In genomic region chr7:142024547-142024946, GRCh38 we compare ENCODE assay signal across 28 cellular contexts. TPM values are rescaled to one million over a fixed set of nuclear protein-coding genes. Genes with fewer than 3 reads are reported as not detected.
DNase-seq lines count a peak whose midpoint lies in the region; ATAC-seq, FAIRE-seq and TF ChIP-seq lines count a peak whose summit lies in the region.
"Had no signal": no experiment of that assay in that cellular context is flagged by ENCODE, and none has a peak within 500 bp of the region (broad histone marks: within the 10 kb centered on the region; RNA-seq: fewer than 3 reads in every experiment).

No MANE protein-coding gene starts in this region.

- no peak for TF ChIP-seq CTCF in GM23338 (conservative IDR thresholded peaks at IDR 0.05; ENCODE audit: low read depth in 2 of 2)
- no peak for TF ChIP-seq CTCF in PC-3 (conservative IDR thresholded peaks at IDR 0.05; ENCODE audit: low read depth, low read length)
- peak; percentile 15 for TF ChIP-seq CTCF in bronchial epithelial cell (IDR thresholded peaks at IDR 0.05; ENCODE audit: insufficient read depth, low read length, severe bottlenecking)

- POLR2A ChIA-PET in PC-3 (lab: Charles Lee; ENCODE audit: unreplicated experiment) = no interaction called here

- H3F3A ChIP-seq in GM23338 (replicated peaks; ENCODE audit: low read depth) = no peaks in the 10 kb centered on the region
- H3F3A ChIP-seq in PC-3 (ENCODE audit: low read length, unreplicated experiment) = no peaks in the 10 kb centered on the region

- H3K9me3 Mint-ChIP-seq in GM23338 = no peaks in the 10 kb centered on the region
- H3K9me3 Mint-ChIP-seq: activated naive CD4-positive, alpha-beta T cell treated with anti-CD3 and anti-CD28 coated beads for 36 hours; CD8-positive, alpha-beta memory T cell; T-helper 2 cell treated with Interferon-gamma antibody and Interleukin-4, amounts not matched to agents 5 μg/mL and 100 μg/mL, for 36 hours; type B pancreatic cell had no signal

- ATAC-seq in GM23338 (no peak), PC-3 (no peak), GM21528 (IDR thresholded peaks at IDR 0.05; ENCODE audit: low FRiP score, unreplicated experiment) (no peak)
- ATAC-seq: heart right ventricle, HepG2 had no signal

- H2AFZ ChIP-seq in GM23338 (peak overlapping the region; percentile 43), PC-3 (ENCODE audit: low read length) (no peak overlapping the region)

- CTCF ChIA-PET in PC-3 (lab: Charles Lee) = no interaction called here

- H3K4me1 ChIP-seq in GM23338 (ENCODE audit: insufficient read depth) (no peaks in the 10 kb centered on the region), PC-3 (ENCODE audit: insufficient read depth, low read length) (peaks cover 12% of the 10 kb centered on the region)
- H3K4me1 ChIP-seq: heart right ventricle had no signal

- no peaks in the 10 kb centered on the region for H3K27me3 Mint-ChIP-seq in GM23338 (ENCODE audit: insufficient read depth, low read depth, poor library complexity)
- H3K27me3 Mint-ChIP-seq: type B pancreatic cell had no signal

- DNase-seq in GM23338 (ENCODE audit: low spot score) (no peak), PC-3 (peak; percentile 31), bronchial epithelial cell (ENCODE audit: low read depth) (peak; percentile 98), kidney tubule cell (ENCODE audit: low spot score) (peak; percentile 81), NCI-H2107 treated with DMSO at 0.1 percent for 48 hours (lab: John Stamatoyannopoulos, UW; ENCODE audit: unreplicated experiment) (no peak), NCI-H748 (lab: John Stamatoyannopoulos, UW; ENCODE audit: unreplicated experiment) (no peak)
- DNase-seq in stimulated activated CD4-positive, alpha-beta T cell treated with anti-CD3 and anti-CD28 coated beads, Interleukin-4, amount 100 ng/mL, for 1 hour = no peak
- DNase-seq: activated naive CD4-positive, alpha-beta T cell treated with anti-CD3 and anti-CD28 coated beads for 36 hours; activated T-cell treated with anti-CD3 and anti-CD28 coated beads for 4 hours; anterior cingulate cortex; CD8-positive, alpha-beta memory T cell; DND-41; heart right ventricle; MG63; NCI-H1436 treated with DMSO at 0.1 percent for 48 hours; NCI-H2171; NCI-H69; OCI-M1; stimulated activated CD4-positive, alpha-beta T cell treated with anti-CD3 and anti-CD28 coated beads, Interleukin-12 subunit alpha, Interleukin-12 subunit beta, amount 100 ng/mL, for 4 hours; WERI-Rb-1 had no signal

- H3K36me3 ChIP-seq in GM23338 (ENCODE audit: insufficient read depth) (no peaks in the 10 kb centered on the region), PC-3 (ENCODE audit: low read depth, low read length) (no peaks in the 10 kb centered on the region), bronchial epithelial cell (ENCODE audit: control insufficient read depth, insufficient read depth, low read length) (no peaks in the 10 kb centered on the region)
- H3K36me3 ChIP-seq: heart right ventricle, MG63, SJSA1, WERI-Rb-1 had no signal

- H3K79me2 ChIP-seq in GM23338 (replicated peaks; ENCODE audit: insufficient read depth) (no peaks in the 10 kb centered on the region), PC-3 (ENCODE audit: low read length) (no peaks in the 10 kb centered on the region)

- H3K27me3 ChIP-seq in GM23338 (ENCODE audit: insufficient read depth) (no peaks in the 10 kb centered on the region), PC-3 (ENCODE audit: low read length) (no peaks in the 10 kb centered on the region), bronchial epithelial cell (ENCODE audit: control insufficient read depth, insufficient read depth, low read length) (no peaks in the 10 kb centered on the region)
- H3K27me3 ChIP-seq: heart right ventricle, MG63, SJSA1 had no signal

- H3K9ac ChIP-seq in PC-3 (ENCODE audit: low read length) = no peak overlapping the region

- intact Hi-C loops in PC-3 (cut with micrococcal nuclease) = no loop called here

- H3K9me2 ChIP-seq in GM23338 (ENCODE audit: insufficient read depth) (no peaks in the 10 kb centered on the region), PC-3 (replicated peaks; ENCODE audit: low read length) (no peaks in the 10 kb centered on the region)

- no peak overlapping the region for H3K27ac Mint-ChIP-seq in GM23338
- H3K27ac Mint-ChIP-seq: activated naive CD4-positive, alpha-beta T cell treated with anti-CD3 and anti-CD28 coated beads for 36 hours; CD8-positive, alpha-beta memory T cell; T-helper 2 cell treated with Interferon-gamma antibody and Interleukin-4, amounts not matched to agents 5 μg/mL and 100 μg/mL, for 36 hours; type B pancreatic cell had no signal

- no TSS peak for BruUV-seq in PC-3 (replicated peaks; lab: Mats Ljungman, UMichigan)

- H3K4me3 ChIP-seq in GM23338 = no peak overlapping the region
- H3K4me3 ChIP-seq in PC-3 (ENCODE audit: low read length) = no peak overlapping the region
- H3K4me3 ChIP-seq in bronchial epithelial cell (ENCODE audit: low read depth, low read length) = no peak overlapping the region
- H3K4me3 ChIP-seq: heart right ventricle, MG63, SJSA1 had no signal

- H3K4me3 Mint-ChIP-seq in GM23338 = no peak overlapping the region
- H3K4me3 Mint-ChIP-seq: activated naive CD4-positive, alpha-beta T cell treated with anti-CD3 and anti-CD28 coated beads for 36 hours; CD8-positive, alpha-beta memory T cell; T-helper 2 cell treated with Interferon-gamma antibody and Interleukin-4, amounts not matched to agents 5 μg/mL and 100 μg/mL, for 36 hours; type B pancreatic cell had no signal

- H3K36me3 Mint-ChIP-seq in GM23338 (ENCODE audit: low read depth) = no peaks in the 10 kb centered on the region
- H3K36me3 Mint-ChIP-seq: CD8-positive, alpha-beta memory T cell; type B pancreatic cell had no signal

- H3K9me3 ChIP-seq in PC-3 (ENCODE audit: low read length) = no peaks in the 10 kb centered on the region
- H3K9me3 ChIP-seq: heart right ventricle, MG63, SJSA1 had no signal

- FAIRE-seq in bronchial epithelial cell (lab: Jason Lieb, UNC) = no peak
- FAIRE-seq: colon, HepG2 had no signal

- H4K20me1 ChIP-seq in GM23338 (replicated peaks; ENCODE audit: insufficient read depth) (no peaks in the 10 kb centered on the region), PC-3 (ENCODE audit: low read length) (no peaks in the 10 kb centered on the region)

- H3K27ac ChIP-seq in GM23338 (ENCODE audit: low read depth) (no peak overlapping the region), PC-3 (ENCODE audit: low read length) (no peak overlapping the region)
- H3K27ac ChIP-seq: heart right ventricle, SJSA1 had no signal

- H3K4me1 Mint-ChIP-seq in GM23338 = no peaks in the 10 kb centered on the region; the same call in 2 of the 3 replicates
- H3K4me1 Mint-ChIP-seq: CD8-positive, alpha-beta memory T cell had no signal

- H3K4me2 ChIP-seq in GM23338 = no peak overlapping the region
- no peak overlapping the region for H3K4me2 ChIP-seq in PC-3 (ENCODE audit: low read length)

TF ChIP-seq in GM23338, 12 proteins besides CTCF, POLR2A, EP300 and RAD21 (continues in another document):
- TF ChIP-seq ZNF331 (CRISPR knock-in tag; IDR thresholded peaks at IDR 0.05; ENCODE audit: low read depth) = no peak
- TF ChIP-seq REST (IDR thresholded peaks at IDR 0.05; ENCODE audit: unreplicated experiment) = no peak
- TF ChIP-seq CREB1 (CRISPR knock-in tag; IDR thresholded peaks at IDR 0.05; ENCODE audit: low read depth) = no peak
- no peak for TF ChIP-seq JUNB (IDR thresholded peaks at IDR 0.05; ENCODE audit: unreplicated experiment)
- TF ChIP-seq ZNF114 (CRISPR knock-in tag; IDR thresholded peaks at IDR 0.05) = no peak
- no peak for TF ChIP-seq POLR2AphosphoS5 (IDR thresholded peaks at IDR 0.05; ENCODE audit: low read depth)
- no peak for TF ChIP-seq EZH2 (IDR thresholded peaks at IDR 0.05; ENCODE audit: low read depth, unreplicated experiment)
- no peak for TF ChIP-seq ETS1 (IDR thresholded peaks at IDR 0.05)
- no peak for TF ChIP-seq STAT1 (IDR thresholded peaks at IDR 0.05; ENCODE audit: unreplicated experiment)

RNA-seq across cellular contexts. Expression of gene MGAM, which starts 28.9 kb away (rescaled TPM):
- total RNA-seq in GM23338 (2014; rRNA removed; shearing (Covaris generic)) = 0.03 and 0.23 TPM in 2 replicates
- 0.29 TPM in 1 of 2 replicates, not detected in the other for polyA plus RNA-seq in GM23338 (2016; fragmentation: Nextera tagmentation; extraction: Ambion mirVana)
- total RNA-seq in PC-3 (2014; rRNA removed) (not detected in 2 replicates), bronchial epithelial cell (under 0.01 and 0.38 TPM in 2 replicates)
- total RNA-seq: activated naive CD4-positive, alpha-beta T cell treated with anti-CD3 and anti-CD28 coated beads for 36 hours; CD8-positive, alpha-beta memory T cell; fibroblast of lung; SJSA1 had no signal
- polyA plus RNA-seq: CD8-positive, alpha-beta memory T cell had no signal

RNA-seq across cellular contexts. Expression of gene TAS2R38, which starts 51.0 kb away (rescaled TPM):
- 0.24 TPM in 1 of 2 replicates, not detected in the other for total RNA-seq in GM23338 (2014; rRNA removed; shearing (Covaris generic))
- 0.31 TPM in 1 of 2 replicates, not detected in the other for polyA plus RNA-seq in GM23338 (2016; fragmentation: Nextera tagmentation; extraction: Ambion mirVana)
- total RNA-seq in PC-3 (2014; rRNA removed) (not detected in 2 replicates), bronchial epithelial cell (not detected in 2 replicates)
- total RNA-seq: activated naive CD4-positive, alpha-beta T cell treated with anti-CD3 and anti-CD28 coated beads for 36 hours; CD8-positive, alpha-beta memory T cell; fibroblast of lung; heart right ventricle; HepG2; liver; SJSA1 had no signal
- polyA plus RNA-seq: CD8-positive, alpha-beta memory T cell; fibroblast of lung; heart right ventricle; HepG2; liver had no signal

Comparison
In these comparisons a context has a peak if more than half of its experiments do, and no peak if none do; other contexts are left out.
1. DNase-seq: peak in PC-3 (single experiment), bronchial epithelial cell (single experiment) and kidney tubule cell (single experiment); none in GM23338 (single experiment), NCI-H2107 treated with DMSO at 0.1 percent for 48 hours (single experiment), stimulated activated CD4-positive, alpha-beta T cell treated with anti-CD3 and anti-CD28 coated beads, Interleukin-4, amount 100 ng/mL, for 1 hour (single experiment) and NCI-H748 (single experiment).